13 cellular contexts compared by ENCODE assay signal in genomic region chr1:85334962-85335361, GRCh38. TPM values are rescaled to one million over a fixed set of nuclear protein-coding genes. Genes with fewer than 3 reads are reported as not detected.
DNase-seq lines count a peak whose midpoint lies in the region; ATAC-seq, FAIRE-seq and TF ChIP-seq lines count a peak whose summit lies in the region.
"Had no signal": no experiment of that assay in that cellular context is flagged by ENCODE, and none has a peak within 500 bp of the region (broad histone marks: within the 10 kb centered on the region; RNA-seq: fewer than 3 reads in every experiment).

No MANE protein-coding gene starts in this region.

- H3K9ac ChIP-seq in MM.1S (ENCODE audit: low read length) (no peak overlapping the region), endothelial cell of umbilical vein (replicated peaks; ENCODE audit: extremely low read depth, insufficient read depth, low read length) (peak overlapping the region; percentile 2)
- H3K9ac ChIP-seq: neural progenitor cell had no signal

- FAIRE-seq in endothelial cell of umbilical vein (lab: Jason Lieb, UNC), result no peak

- H3K27me3 ChIP-seq in GM06990 (replicated peaks; ENCODE audit: control insufficient read depth, insufficient read depth, low read length) (no peaks in the 10 kb centered on the region), MM.1S (replicated peaks; ENCODE audit: insufficient read depth, low read length) (no peaks in the 10 kb centered on the region), endothelial cell of umbilical vein (ENCODE audit: control insufficient read depth in 2 of 2, insufficient read depth in 2 of 2, low read length in 2 of 2) (no peaks in the 10 kb centered on the region)
- H3K27me3 ChIP-seq: neural progenitor cell, thyroid gland had no signal

- H3K9me1 ChIP-seq in endothelial cell of umbilical vein (replicated peaks; ENCODE audit: control insufficient read depth, extremely low read depth, insufficient read depth, low read length), result no peaks in the 10 kb centered on the region

- CTCF ChIA-PET in endothelial cell of umbilical vein (lab: Charles Lee), result no interaction called here

- no peaks in the 10 kb centered on the region for H3K9me3 ChIP-seq in MM.1S (replicated peaks; ENCODE audit: insufficient read depth, low read length)
- H3K9me3 ChIP-seq in endothelial cell of umbilical vein (replicated peaks; ENCODE audit: control insufficient read depth, insufficient read depth, low read length), result no peaks in the 10 kb centered on the region
- H3K9me3 ChIP-seq: thyroid gland had no signal

- H3K27ac ChIP-seq in MM.1S (ENCODE audit: low read length) (no peak overlapping the region), endothelial cell of umbilical vein (ENCODE audit: insufficient read depth, low read depth, low read length) (peak overlapping the region; percentile 98)
- H3K27ac ChIP-seq: neural progenitor cell, thyroid gland had no signal

- H3K4me2 ChIP-seq in MM.1S (ENCODE audit: low read depth, low read length) (no peak overlapping the region; the same call in 1 of the 2 replicates), endothelial cell of umbilical vein (ENCODE audit: insufficient read depth, low read length) (no peak overlapping the region)
- H3K4me2 ChIP-seq: neural progenitor cell had no signal

- no peak overlapping the region for H3K4me3 ChIP-seq in GM06990 (replicated peaks; ENCODE audit: low read depth, low read length)
- H3K4me3 ChIP-seq in MM.1S (ENCODE audit: low read length), result no peak overlapping the region
- no peak overlapping the region for H3K4me3 ChIP-seq in endothelial cell of umbilical vein (replicated peaks in 1 of 3; ENCODE audit: insufficient read depth in 1 of 3, low read depth in 1 of 3, low read length in 3 of 3)
- H3K4me3 ChIP-seq: neural progenitor cell, thyroid gland had no signal

- DNase-seq in GM06990 (ENCODE audit: extremely low read depth, insufficient read length), result peak; percentile 15
- peak; percentile 37 for DNase-seq in MM.1S
- DNase-seq in endothelial cell of umbilical vein (ENCODE audit: low read depth, low spot score), result no peak
- no peak for DNase-seq in activated effector memory CD4-positive, alpha-beta T cell treated with Interleukin-2 at 50 U/mL for 16 hours
- no peak for DNase-seq in iPS-NIHi7 (ENCODE audit: extremely low spot score)
- DNase-seq: CD4-positive, CD25-positive, alpha-beta regulatory T cell; NCI-H2171; T-cell; thyroid gland had no signal

- BruUV-seq in endothelial cell of umbilical vein (replicated peaks; lab: Mats Ljungman, UMichigan), result no TSS peak

- no peak for TF ChIP-seq CTCF in GM06990 (IDR thresholded peaks at IDR 0.05; ENCODE audit: insufficient read depth, low read length, poor library complexity, severe bottlenecking)
- TF ChIP-seq CTCF in MM.1S (IDR thresholded peaks at IDR 0.05; ENCODE audit: low read length), result no peak
- no peak for TF ChIP-seq CTCF in endothelial cell of umbilical vein (IDR thresholded peaks at IDR 0.05; ENCODE audit: extremely low read depth in 1 of 2, insufficient read depth in 1 of 2, low read depth in 1 of 2, low read length in 2 of 2)

- no peaks in the 10 kb centered on the region for H4K20me1 ChIP-seq in MM.1S (ENCODE audit: insufficient read depth, low read length)
- H4K20me1 ChIP-seq in endothelial cell of umbilical vein (replicated peaks; ENCODE audit: control insufficient read depth, extremely low read depth, insufficient read depth, low read length), result no peaks in the 10 kb centered on the region

- H3K36me3 ChIP-seq in GM06990 (ENCODE audit: control insufficient read depth, insufficient read depth, low read length) (no peaks in the 10 kb centered on the region), MM.1S (replicated peaks; ENCODE audit: insufficient read depth, low read length) (no peaks in the 10 kb centered on the region), endothelial cell of umbilical vein (ENCODE audit: control insufficient read depth in 2 of 2, extremely low read depth in 1 of 2, insufficient read depth in 2 of 2, low read length in 2 of 2) (no peaks in the 10 kb centered on the region)
- H3K36me3 ChIP-seq: neural progenitor cell, thyroid gland had no signal

- dilution Hi-C loops in endothelial cell of umbilical vein (cut with MboI; ENCODE audit: extremely low pct_ligation_motif_present, low sequenced_read_pairs), result no loop called here

- POLR2A ChIA-PET in endothelial cell of umbilical vein (lab: Charles Lee), result no interaction called here

- H3K9me2 ChIP-seq in MM.1S (replicated peaks; ENCODE audit: insufficient read depth, low read length), result no peaks in the 10 kb centered on the region

- ATAC-seq in GM21825 (IDR thresholded peaks at IDR 0.05; ENCODE audit: unreplicated experiment), result peak; percentile 54
- ATAC-seq in HG02970 (IDR thresholded peaks at IDR 0.05; ENCODE audit: low FRiP score, unreplicated experiment), result no peak
- ATAC-seq in esophagus mucosa, result no peak
- ATAC-seq: T-cell had no signal

- no peaks in the 10 kb centered on the region for H3F3A ChIP-seq in MM.1S (ENCODE audit: insufficient read depth, low read length)

- intact Hi-C loops in endothelial cell of umbilical vein (cut with micrococcal nuclease), result no loop called here

- peaks cover 10% of the 10 kb centered on the region; the same call in 1 of the 2 replicates for H3K4me1 ChIP-seq in MM.1S (ENCODE audit: low read length)
- peaks cover 73% of the 10 kb centered on the region for H3K4me1 ChIP-seq in endothelial cell of umbilical vein (ENCODE audit: control insufficient read depth, extremely low read depth, insufficient read depth, low read length)
- H3K4me1 ChIP-seq: neural progenitor cell had no signal

- H3K79me2 ChIP-seq in MM.1S (ENCODE audit: low read length), result no peaks in the 10 kb centered on the region
- peaks cover 36% of the 10 kb centered on the region for H3K79me2 ChIP-seq in endothelial cell of umbilical vein (ENCODE audit: control insufficient read depth, insufficient read depth, low read length)

- TF ChIP-seq POLR2A in endothelial cell of umbilical vein (IDR thresholded peaks at IDR 0.05; ENCODE audit: low read depth, low read length), result no peak

- no peak overlapping the region for H2AFZ ChIP-seq in MM.1S (ENCODE audit: low read length)
- no peak overlapping the region for H2AFZ ChIP-seq in endothelial cell of umbilical vein (ENCODE audit: low read depth, low read length)
- H2AFZ ChIP-seq: neural progenitor cell had no signal

TF ChIP-seq in endothelial cell of umbilical vein, 7 proteins besides CTCF, POLR2A, EP300 and RAD21:
- TF ChIP-seq MYC (IDR thresholded peaks at IDR 0.05; ENCODE audit: low read depth, low read length), result no peak
- no peak for TF ChIP-seq FOS (IDR thresholded peaks at IDR 0.05; ENCODE audit: borderline replicate concordance, insufficient read depth, low read length)
- no peak for TF ChIP-seq JUN (IDR thresholded peaks at IDR 0.05; ENCODE audit: borderline replicate concordance, insufficient read depth, insufficient read length, low read depth)
- TF ChIP-seq GATA2 (IDR thresholded peaks at IDR 0.05; ENCODE audit: insufficient read depth, insufficient read length, low read depth, low read length), result no peak
- TF ChIP-seq MAX (IDR thresholded peaks at IDR 0.05; ENCODE audit: insufficient read depth, insufficient read length), result no peak
- no peak for TF ChIP-seq POLR2AphosphoS5 (IDR thresholded peaks at IDR 0.05; ENCODE audit: insufficient read depth, low read depth, low read length)
- TF ChIP-seq EZH2 (IDR thresholded peaks at IDR 0.05; ENCODE audit: borderline replicate concordance, low read depth, low read length, severe bottlenecking), result no peak

RNA-seq across cellular contexts. Expression of gene BCL10, which starts 58.5 kb away (rescaled TPM):
- total RNA-seq in endothelial cell of umbilical vein, result 74.5 and 78.6 TPM in 2 replicates
- polyA plus RNA-seq in endothelial cell of umbilical vein, result 16.1 and 21.5 TPM in 2 replicates
- polyA plus RNA-seq in endothelial cell of umbilical vein (2011; cell fraction: cytosol; rRNA removed), result 19.8 and 20.6 TPM in 2 replicates
- 20.5 and 20.7 TPM in 2 replicates for polyA plus RNA-seq in endothelial cell of umbilical vein (2011; cell fraction: nucleus; rRNA removed)
- 34.1 and 55.5 TPM in 2 replicates for polyA plus RNA-seq in endothelial cell of umbilical vein (2012)
- polyA minus RNA-seq in endothelial cell of umbilical vein, result 34.3 and 40.4 TPM in 2 replicates
- polyA minus RNA-seq in endothelial cell of umbilical vein (2011; cell fraction: cytosol; rRNA and poly(A)+ RNA removed), result 9.3 TPM
- polyA minus RNA-seq in endothelial cell of umbilical vein (2011; cell fraction: nucleus; rRNA and poly(A)+ RNA removed), result 62.3 and 75.3 TPM in 2 replicates
- 52.1 TPM for total RNA-seq in esophagus mucosa

Comparison
In these comparisons a context has a peak if more than half of its experiments do, and no peak if none do; other contexts are left out.
1. DNase-seq: peak in GM06990 (single experiment) and MM.1S (single experiment); none in endothelial cell of umbilical vein (single experiment), activated effector memory CD4-positive, alpha-beta T cell treated with Interleukin-2 at 50 U/mL for 16 hours (single experiment) and iPS-NIHi7 (single experiment).